ENCODE assay signal across 2 cellular contexts in genomic region chr10:97057836-97058235, GRCh38.
TF ChIP-seq lines count a peak whose summit lies in the region.

No MANE protein-coding gene starts in this region.

TF ChIP-seq in HepG2, 621 proteins besides CTCF, POLR2A, EP300 and RAD21:
- TF ChIP-seq KAT2B (IDR thresholded peaks at IDR 0.05; ENCODE audit: borderline replicate concordance, low read depth, low read length), result no peak
- 0 out of 2 replicates have a peak, but pooled peaks have one; percentile 24 for TF ChIP-seq ELF3 (CRISPR knock-in tag; IDR thresholded peaks at IDR 0.05)
- TF ChIP-seq BCL6 (CRISPR knock-in tag; IDR thresholded peaks at IDR 0.05), result peak; percentile 95
TF ChIP-seq in HepG2: peak in this region for 2.

TF ChIP-seq in H1, 55 proteins besides CTCF, POLR2A, EP300 and RAD21:
- TF ChIP-seq EGR1 (IDR thresholded peaks at IDR 0.05; ENCODE audit: borderline replicate concordance, low read depth, low read length) (no peak), SP2 (IDR thresholded peaks at IDR 0.05; ENCODE audit: low read length) (no peak), NANOG (IDR thresholded peaks at IDR 0.05; ENCODE audit: insufficient read depth, low read depth, low read length, poor library complexity, severe bottlenecking) (no peak), HDAC6 (IDR thresholded peaks at IDR 0.05; ENCODE audit: low read depth, low read length) (no peak), CBX5 (IDR thresholded peaks at IDR 0.05; ENCODE audit: low read depth, low read length) (no peak), KDM4A (IDR thresholded peaks at IDR 0.05; ENCODE audit: low read depth, low read length, severe bottlenecking) (no peak), ASH2L (IDR thresholded peaks at IDR 0.05; ENCODE audit: low read length) (no peak), SP1 (IDR thresholded peaks at IDR 0.05; ENCODE audit: low read depth, low read length) (no peak), RNF2 (IDR thresholded peaks at IDR 0.05; ENCODE audit: borderline replicate concordance, low read depth, low read length, missing control alignments, poor library complexity, severe bottlenecking) (no peak), KDM1A (IDR thresholded peaks at IDR 0.05; ENCODE audit: borderline replicate concordance, low read length) (no peak), CHD2 (IDR thresholded peaks at IDR 0.05; ENCODE audit: low read length) (no peak), JUN (IDR thresholded peaks at IDR 0.05; ENCODE audit: low read depth, low read length) (no peak), JUND (IDR thresholded peaks at IDR 0.05; ENCODE audit: low read length) (no peak), CREB1 (IDR thresholded peaks at IDR 0.05) (no peak), TAF1 (IDR thresholded peaks at IDR 0.05; ENCODE audit: low read depth, low read length) (no peak), SIX5 (IDR thresholded peaks at IDR 0.05; ENCODE audit: low read depth, low read length) (no peak)
TF ChIP-seq in H1: peak in this region for 0.
